14 cellular contexts compared by ENCODE assay signal in genomic region chr4:55218041-55218440, GRCh38.
DNase-seq lines count a peak whose midpoint lies in the region; FAIRE-seq and TF ChIP-seq lines count a peak whose summit lies in the region.
"Had no signal": no experiment of that assay in that cellular context is flagged by ENCODE, and none has a peak within 500 bp of the region (broad histone marks: within the 10 kb centered on the region; RNA-seq: fewer than 3 reads in every experiment).

No MANE protein-coding gene starts in this region.

- intact Hi-C loops in breast epithelium (cut with DNase I; ENCODE audit: low total_unique reads): no loop called here

- peak; percentile 8 for DNase-seq in NCI-H748 (lab: John Stamatoyannopoulos, UW; ENCODE audit: unreplicated experiment)
- DNase-seq in NCI-H748 treated with DMSO at 0.1 percent for 48 hours (lab: John Stamatoyannopoulos, UW): no peak
- DNase-seq in SJCRH30: peak in 1 of 2 experiments; percentile 52
- no peak for DNase-seq in H1 (ENCODE audit: low read depth in 1 of 2, low spot score in 2 of 2)
- no peak for DNase-seq in smooth muscle cell (lab: John Stamatoyannopoulos, UW; ENCODE audit: unreplicated experiment)
- no peak for DNase-seq in A172 (ENCODE audit: low spot score)
- DNase-seq in breast epithelium (ENCODE audit: low spot score in 2 of 2): no peak
- DNase-seq in effector CD8-positive, alpha-beta T cell (lab: John Stamatoyannopoulos, UW): no peak
- DNase-seq: AML-193; CD8-positive, alpha-beta memory T cell had no signal

- no peak overlapping the region for H4K91ac ChIP-seq in H1 (replicated peaks; ENCODE audit: insufficient read length, low read length)

- POLR2A ChIA-PET in H1 (lab: Charles Lee; ENCODE audit: partially characterized antibody): no interaction called here

- no peaks in the 10 kb centered on the region for H3K27me3 ChIP-seq in SJCRH30
- H3K27me3 ChIP-seq in H1 (replicated peaks in 1 of 4; ENCODE audit: control insufficient read depth in 3 of 4, extremely low read depth in 1 of 4, insufficient read depth in 3 of 4, low read length in 3 of 4): no peaks in the 10 kb centered on the region
- H3K27me3 ChIP-seq in smooth muscle cell (ENCODE audit: low read depth): no peaks in the 10 kb centered on the region
- H3K27me3 ChIP-seq in breast epithelium: no peaks in the 10 kb centered on the region
- H3K27me3 ChIP-seq: BLaER1 had no signal

- H4K8ac ChIP-seq in H1 (ENCODE audit: extremely low read depth, insufficient read depth, low read length): no peak overlapping the region

- WGBS in H1 (ENCODE audit: extremely low coverage in 1 of 2, insufficient coverage in 1 of 2, insufficient read length in 1 of 2, insufficient replicate concordance in 2 of 2, low coverage in 1 of 2, low lambda C conversion rate in 2 of 2, missing lambda C conversion rate in 1 of 2), 2 experiments: 86% methylated on average over 5 of the region's 5 CpGs; no CpG with 5 or more reads in 1 of the 2 experiments
- 70% methylated on average over 5 of the region's 5 CpGs for WGBS in smooth muscle cell (ENCODE audit: low lambda C conversion rate)

- CTCF ChIA-PET in H1 (lab: Charles Lee; ENCODE audit: partially characterized antibody): no interaction called here

- H3K4ac ChIP-seq in H1 (replicated peaks; ENCODE audit: insufficient read length, low read depth, low read length): no peak overlapping the region

- H2BK12ac ChIP-seq in H1 (ENCODE audit: low read depth, low read length): no peak overlapping the region

- no peak overlapping the region for H2BK120ac ChIP-seq in H1 (replicated peaks; ENCODE audit: low read depth, low read length)

- TF ChIP-seq RAD21 in H1 (IDR thresholded peaks at IDR 0.05 in 1 of 2, conservative IDR thresholded peaks at IDR 0.05 in 1 of 2; ENCODE audit: low read depth in 2 of 2, low read length in 2 of 2): no peak

- no peak overlapping the region for H2AK5ac ChIP-seq in H1 (ENCODE audit: low read depth, low read length)

- H3K4me3 ChIP-seq in SJCRH30 (peak overlapping the region; percentile 12), H1 (ENCODE audit: extremely low read depth in 1 of 4, insufficient read depth in 2 of 4, low read depth in 3 of 4, low read length in 4 of 4) (no peak overlapping the region), smooth muscle cell (no peak overlapping the region), breast epithelium (no peak overlapping the region)
- H3K4me3 ChIP-seq: BLaER1 had no signal

- TF ChIP-seq POLR2A in H1 (IDR thresholded peaks at IDR 0.05; ENCODE audit: control extremely low read depth in 1 of 2, low read depth in 2 of 2, low read length in 2 of 2) (no peak), breast epithelium (IDR thresholded peaks at IDR 0.05) (no peak)

- H3K79me1 ChIP-seq in H1 (ENCODE audit: low read depth, low read length): no peaks in the 10 kb centered on the region

- H3K36me3 ChIP-seq in SJCRH30: no peaks in the 10 kb centered on the region
- H3K36me3 ChIP-seq in H1 (ENCODE audit: control insufficient read depth in 2 of 4, insufficient read depth in 4 of 4, low read length in 3 of 4): no peaks in the 10 kb centered on the region
- H3K36me3 ChIP-seq in smooth muscle cell (ENCODE audit: low read depth): no peaks in the 10 kb centered on the region
- H3K36me3 ChIP-seq in breast epithelium: no peaks in the 10 kb centered on the region
- H3K36me3 ChIP-seq: BLaER1 had no signal

- no peak overlapping the region for H3K56ac ChIP-seq in H1 (replicated peaks; ENCODE audit: insufficient read length, low read depth, low read length)

- no peak overlapping the region for H3K18ac ChIP-seq in H1 (ENCODE audit: extremely low read depth, low read length)

- peaks cover 8% of the 10 kb centered on the region for H3F3A ChIP-seq in smooth muscle cell (ENCODE audit: low read depth)

- H4K5ac ChIP-seq in H1 (ENCODE audit: insufficient read length, low read depth, low read length): no peak overlapping the region

- no peak overlapping the region for H3K9ac ChIP-seq in H1 (replicated peaks in 1 of 4; ENCODE audit: extremely low read depth in 1 of 4, low read depth in 3 of 4, low read length in 3 of 4)
- no peak overlapping the region for H3K9ac ChIP-seq in smooth muscle cell (ENCODE audit: low read depth)
- H3K9ac ChIP-seq: BLaER1 had no signal

- H3K9me3 ChIP-seq in SJCRH30 (replicated peaks): 0 out of 2 replicates have a peak, but pooled peaks cover 2% of the 10 kb centered on the region
- H3K9me3 ChIP-seq in H1 (ENCODE audit: insufficient read depth in 2 of 2, low read depth in 1 of 2, low read length in 1 of 2): no peaks in the 10 kb centered on the region
- no peaks in the 10 kb centered on the region for H3K9me3 ChIP-seq in smooth muscle cell (replicated peaks; ENCODE audit: low read depth)
- H3K9me3 ChIP-seq in breast epithelium: no peaks in the 10 kb centered on the region
- H3K9me3 ChIP-seq: BLaER1, Caco-2 had no signal

- H4K20me1 ChIP-seq in H1 (replicated peaks in 1 of 2; ENCODE audit: control insufficient read depth in 1 of 2, insufficient read depth in 2 of 2, low read length in 2 of 2) (no peaks in the 10 kb centered on the region), smooth muscle cell (ENCODE audit: low read depth) (no peaks in the 10 kb centered on the region)
- H4K20me1 ChIP-seq: BLaER1 had no signal

- H2BK5ac ChIP-seq in H1 (ENCODE audit: low read depth, low read length): no peak overlapping the region

- no peak overlapping the region for H2BK20ac ChIP-seq in H1 (ENCODE audit: low read length)

- TF ChIP-seq CTCF in H1 (IDR thresholded peaks at IDR 0.05; ENCODE audit: control extremely low read depth in 1 of 3, insufficient read depth in 1 of 3, low read depth in 1 of 3, low read length in 3 of 3) (no peak), smooth muscle cell (IDR thresholded peaks at IDR 0.05; ENCODE audit: borderline replicate concordance, insufficient read depth, poor library complexity, severe bottlenecking) (no peak), breast epithelium (IDR thresholded peaks at IDR 0.05) (no peak)

- H3K79me2 ChIP-seq in H1 (ENCODE audit: control insufficient read depth in 1 of 2, insufficient read depth in 2 of 2, low read length in 2 of 2): no peaks in the 10 kb centered on the region
- no peaks in the 10 kb centered on the region for H3K79me2 ChIP-seq in smooth muscle cell (ENCODE audit: low read depth)

- H3K23me2 ChIP-seq in H1 (ENCODE audit: low read depth, low read length): no peaks in the 10 kb centered on the region

- H2AFZ ChIP-seq in H1 (ENCODE audit: low read length) (peak overlapping the region; percentile 18; the same call in 1 of the 2 replicates), smooth muscle cell (ENCODE audit: low read depth) (peak overlapping the region; percentile 38)

- H3K4me1 ChIP-seq in SJCRH30: peaks cover 39% of the 10 kb centered on the region
- H3K4me1 ChIP-seq in H1 (replicated peaks in 1 of 4; ENCODE audit: control insufficient read depth in 3 of 4, insufficient read depth in 4 of 4, low read length in 3 of 4): no peaks in the 10 kb centered on the region
- peaks cover 9% of the 10 kb centered on the region for H3K4me1 ChIP-seq in smooth muscle cell (ENCODE audit: low read depth)
- peaks cover 0 to 2% of the 10 kb centered on the region in 2 donors for H3K4me1 ChIP-seq in breast epithelium

- no peak for TF ChIP-seq EP300 in H1 (IDR thresholded peaks at IDR 0.05; ENCODE audit: borderline replicate concordance in 1 of 2, low read depth in 2 of 2, low read length in 2 of 2)

- no peak overlapping the region for H2BK15ac ChIP-seq in H1 (ENCODE audit: low read length)

- H3K4me2 ChIP-seq in H1 (ENCODE audit: insufficient read depth in 1 of 2, low read depth in 2 of 2, low read length in 2 of 2) (no peak overlapping the region), smooth muscle cell (peak overlapping the region; percentile 24)
- H3K4me2 ChIP-seq: BLaER1 had no signal

- H3K14ac ChIP-seq in H1 (ENCODE audit: insufficient read length): no peak overlapping the region

- H3K23ac ChIP-seq in H1 (ENCODE audit: insufficient read length): no peak overlapping the region

- no peak for FAIRE-seq in H1 (lab: Jason Lieb, UNC)
- FAIRE-seq: H54 had no signal

- H3K27ac ChIP-seq in SJCRH30: peak overlapping the region; percentile 92
- no peak overlapping the region for H3K27ac ChIP-seq in H1 (ENCODE audit: low read depth, low read length)
- H3K27ac ChIP-seq in smooth muscle cell (ENCODE audit: low read depth): no peak overlapping the region
- H3K27ac ChIP-seq in breast epithelium: no peak overlapping the region
- H3K27ac ChIP-seq: 22Rv1, BLaER1 had no signal

TF ChIP-seq in H1, 55 proteins besides CTCF, POLR2A, EP300 and RAD21 (continues in another document):
- TF ChIP-seq BACH1 (IDR thresholded peaks at IDR 0.05; ENCODE audit: low read length) (no peak), KDM4A (IDR thresholded peaks at IDR 0.05; ENCODE audit: low read depth, low read length, severe bottlenecking) (no peak), KDM1A (IDR thresholded peaks at IDR 0.05; ENCODE audit: borderline replicate concordance, low read length) (no peak), KDM5A (IDR thresholded peaks at IDR 0.05; ENCODE audit: low read length) (no peak), SP2 (IDR thresholded peaks at IDR 0.05; ENCODE audit: low read length) (no peak), SAP30 (IDR thresholded peaks at IDR 0.05; ENCODE audit: insufficient read depth, insufficient replicate concordance, low read length) (no peak), CTBP2 (IDR thresholded peaks at IDR 0.05; ENCODE audit: borderline replicate concordance, insufficient read depth, insufficient read length, low read length) (no peak), SUZ12 (IDR thresholded peaks at IDR 0.05; ENCODE audit: low read length) (no peak), CBX5 (IDR thresholded peaks at IDR 0.05; ENCODE audit: low read depth, low read length) (no peak), SRF (IDR thresholded peaks at IDR 0.05; ENCODE audit: low read depth, low read length) (no peak), EZH2 (IDR thresholded peaks at IDR 0.05; ENCODE audit: low read depth, low read length, severe bottlenecking) (no peak), CREB1 (IDR thresholded peaks at IDR 0.05) (no peak), E2F6 (IDR thresholded peaks at IDR 0.05) (no peak), SIX5 (IDR thresholded peaks at IDR 0.05; ENCODE audit: low read depth, low read length) (no peak), SIRT6 (IDR thresholded peaks at IDR 0.05; ENCODE audit: low read length) (no peak), HDAC2 (IDR thresholded peaks at IDR 0.05; ENCODE audit: borderline replicate concordance in 1 of 2, low read depth in 2 of 2, low read length in 2 of 2) (no peak)
